8 cellular contexts compared by ENCODE assay signal in the genomic region with DNA sequence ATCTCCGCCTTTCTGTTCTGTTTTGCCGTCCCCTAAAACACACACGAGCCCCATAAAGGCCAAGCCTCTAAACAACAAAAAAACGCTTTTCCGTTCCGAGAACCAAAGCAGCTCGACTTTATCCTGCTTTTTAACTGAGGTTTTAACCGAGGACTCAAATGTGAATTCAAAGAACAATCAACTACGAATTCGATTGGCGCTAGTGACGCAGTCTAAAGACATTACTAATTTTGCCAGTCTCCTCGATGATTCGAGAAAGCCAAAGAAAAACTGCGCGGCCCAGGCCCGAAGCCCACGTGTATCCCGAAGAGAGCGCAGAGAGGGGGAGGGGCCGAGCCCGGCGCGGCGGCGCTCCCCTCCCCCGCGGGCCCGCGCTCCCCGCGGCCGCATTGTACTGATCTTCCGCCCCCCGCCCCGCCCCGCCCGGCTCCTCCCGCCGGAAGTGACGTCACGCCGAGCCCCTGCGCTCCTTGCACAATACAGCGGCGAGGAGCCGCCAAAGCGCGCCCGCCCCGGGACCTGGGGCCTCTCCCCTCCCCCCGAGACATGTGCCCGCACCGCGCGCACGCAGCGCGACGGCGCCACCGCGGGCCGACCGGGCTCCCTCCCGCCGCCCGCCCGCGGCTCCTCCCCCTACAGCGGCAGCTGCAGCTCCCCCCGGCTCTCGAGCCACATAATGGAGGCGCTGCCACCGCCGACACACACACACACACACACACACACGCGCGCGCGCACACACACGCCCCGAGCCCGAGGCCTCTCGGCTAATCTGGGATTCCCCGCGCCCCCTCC. TPM values are rescaled to one million over a fixed set of nuclear protein-coding genes. Genes with fewer than 3 reads are reported as not detected.
DNase-seq lines count a peak whose midpoint lies in the region; ATAC-seq and TF ChIP-seq lines count a peak whose summit lies in the region.

No MANE protein-coding gene starts in this region.

- peak; percentile 73 for ATAC-seq in DND-41 (ENCODE audit: insufficient read depth, low read depth)
- peak; percentile 80 for ATAC-seq in stimulated activated naive CD8-positive, alpha-beta T cell treated with anti-CD3 and anti-CD28 coated beads, Interleukin-15, Interleukin-2, amounts not matched to agents 100 U/mL and 50 U/mL, for 24 hours

- H3K4me3 ChIP-seq in DND-41 (ENCODE audit: low read depth in 1 of 2, low read length in 2 of 2), result peak overlapping the region; percentile 66 to 74; a peak in 3 of 4 replicates
- H3K4me3 ChIP-seq in GM23248, result peak overlapping the region; percentile 97
- peak overlapping the region; percentile 95 for H3K4me3 ChIP-seq in fibroblast of pulmonary artery (replicated peaks; ENCODE audit: low read depth, low read length)

- H3K4me1 Mint-ChIP-seq in nephron progenitor cell, result peaks cover 69% of the 10 kb centered on the region

- no peaks in the 10 kb centered on the region for H3K27me3 Mint-ChIP-seq in nephron progenitor cell (ENCODE audit: low read depth, poor library complexity)

- WGBS in GM23248 (ENCODE audit: low coverage in 1 of 2, low lambda C conversion rate in 2 of 2, missing lambda C conversion rate in 2 of 2), 2 experiments, result 1 to 3% methylated on average over 20 to 47 of the region's 87 CpGs

- H3K27ac ChIP-seq in DND-41 (ENCODE audit: low read length) (peak overlapping the region; percentile 96), GM23248 (peak overlapping the region; percentile 99)

- H3K9ac ChIP-seq in DND-41 (ENCODE audit: low read depth, low read length), result peak overlapping the region; percentile 96
- H3K9ac ChIP-seq in GM23248, result peak overlapping the region; percentile 100

- peaks cover 59% of the 10 kb centered on the region for H3K4me1 ChIP-seq in DND-41 (ENCODE audit: insufficient read depth, low read length)
- H3K4me1 ChIP-seq in GM23248 (ENCODE audit: insufficient read depth), result peaks cover 48% of the 10 kb centered on the region

- peaks cover 46% of the 10 kb centered on the region for H3K36me3 Mint-ChIP-seq in nephron progenitor cell (ENCODE audit: low read depth)

- TF ChIP-seq CTCF in DND-41 (IDR thresholded peaks at IDR 0.05; ENCODE audit: borderline replicate concordance, extremely low read depth, low read length, poor library complexity, severe bottlenecking) (no peak), fibroblast of pulmonary artery (IDR thresholded peaks at IDR 0.05; ENCODE audit: low read length, missing control alignments) (no peak), nephron progenitor cell (IDR thresholded peaks at IDR 0.05) (no peak)

- H2AFZ ChIP-seq in DND-41 (ENCODE audit: low read depth, low read length) (no peak overlapping the region), GM23248 (no peak overlapping the region)

- H3K9me2 ChIP-seq in GM23248 (ENCODE audit: insufficient read depth), result no peaks in the 10 kb centered on the region

- DNase-seq in DND-41 (peak; percentile 98), GM23248 (peak; percentile 97), Kasumi-1 (lab: John Stamatoyannopoulos, UW) (peak; percentile 73 to 84), RPMI8226 (peak; percentile 98), fibroblast of pulmonary artery (ENCODE audit: low read depth) (peak; percentile 94), nephron progenitor cell (peak; percentile 95)
- peak; percentile 94 for DNase-seq in activated effector memory CD4-positive, alpha-beta T cell treated with Interleukin-2 at 50 U/mL for 16 hours
- DNase-seq in stimulated activated naive CD8-positive, alpha-beta T cell treated with anti-CD3 and anti-CD28 coated beads, Interleukin-15, Interleukin-2, amounts not matched to agents 100 U/mL and 50 U/mL, for 24 hours, result peak; percentile 97

- H4K20me1 ChIP-seq in DND-41 (ENCODE audit: insufficient read depth, low read length), result peaks cover 49% of the 10 kb centered on the region
- H4K20me1 ChIP-seq in GM23248 (ENCODE audit: insufficient read depth), result peaks cover 42% of the 10 kb centered on the region

- H3K9me3 ChIP-seq in DND-41 (ENCODE audit: insufficient read depth, low read length, severe bottlenecking), result no peaks in the 10 kb centered on the region
- H3K9me3 ChIP-seq in GM23248 (ENCODE audit: low read depth), result no peaks in the 10 kb centered on the region

- no peaks in the 10 kb centered on the region for H3K27me3 ChIP-seq in DND-41 (ENCODE audit: insufficient read depth, low read length, poor library complexity)
- H3K27me3 ChIP-seq in GM23248 (replicated peaks; ENCODE audit: insufficient read depth), result no peaks in the 10 kb centered on the region

- peaks cover 77% of the 10 kb centered on the region for H3K79me2 ChIP-seq in DND-41 (ENCODE audit: insufficient read depth, low read length)
- H3K79me2 ChIP-seq in GM23248 (ENCODE audit: insufficient read depth), result peaks cover 62% of the 10 kb centered on the region

- H3F3A ChIP-seq in GM23248 (ENCODE audit: insufficient read depth), result peaks cover 48% of the 10 kb centered on the region

- no peaks in the 10 kb centered on the region for H3K9me3 Mint-ChIP-seq in nephron progenitor cell

- peak overlapping the region; percentile 95 for H3K27ac Mint-ChIP-seq in nephron progenitor cell

- in situ Hi-C loops in GM23248 (cut with MboI), result loop anchor here (25.0 kb wide), 1 partner anchor 174 kb away; no protein-coding TSS in a partner anchor

- peak overlapping the region; percentile 94 for H3K4me3 Mint-ChIP-seq in nephron progenitor cell

- H3K36me3 ChIP-seq in DND-41 (ENCODE audit: insufficient read depth, low read length) (peaks cover 58% of the 10 kb centered on the region), GM23248 (ENCODE audit: low read depth) (peaks cover 39% of the 10 kb centered on the region)

- H3K4me2 ChIP-seq in DND-41 (ENCODE audit: insufficient read depth, low read length) (peak overlapping the region; percentile 75), GM23248 (ENCODE audit: unreplicated experiment) (peak overlapping the region; percentile 92)

RNA-seq across cellular contexts. Expression of gene HNRNPU, which starts 1.4 kb away (rescaled TPM):
- total RNA-seq in GM23248 (2014; rRNA removed; shearing (Covaris generic)), result 226 and 227 TPM in 2 replicates
- polyA plus RNA-seq in GM23248 (2016; fragmentation: Nextera tagmentation; extraction: Ambion mirVana), result 166 and 173 TPM in 2 replicates

RNA-seq across cellular contexts. Expression of gene COX20, which starts 27.4 kb away (rescaled TPM):
- 21.5 and 21.9 TPM in 2 replicates for total RNA-seq in GM23248 (2014; rRNA removed; shearing (Covaris generic))
- polyA plus RNA-seq in GM23248 (2016; fragmentation: Nextera tagmentation; extraction: Ambion mirVana), result 86.5 and 88.0 TPM in 2 replicates

Comparison
In these comparisons a context has a peak if more than half of its experiments do, and no peak if none do; other contexts are left out.
1. Peak in every context shown above with its lines: DNase-seq, ATAC-seq, H3K4me3 ChIP-seq and H3K27ac ChIP-seq.